ENCODE assay signal across 18 cellular contexts in the genomic region with DNA sequence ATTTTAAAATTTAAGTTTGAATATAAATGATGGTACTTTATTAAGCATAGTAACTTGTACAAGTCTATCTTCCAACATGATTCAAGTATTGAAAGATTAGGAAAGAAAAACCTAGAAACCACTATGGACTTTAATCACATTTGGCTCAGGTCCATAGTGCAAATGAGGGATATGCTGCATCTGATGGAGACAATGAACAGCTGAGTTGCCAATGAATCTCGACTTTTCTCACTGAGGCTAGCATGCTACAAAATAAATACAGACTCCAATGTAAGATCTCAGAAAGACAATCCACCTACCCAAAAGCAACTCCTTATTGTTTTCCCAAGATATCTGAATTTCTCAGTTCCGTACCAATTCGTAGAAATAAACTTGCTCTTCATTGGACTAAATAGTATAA.
"Had no signal": no experiment of that assay in that cellular context is flagged by ENCODE, and none has a peak within 500 bp of the region (broad histone marks: within the 10 kb centered on the region; RNA-seq: fewer than 3 reads in every experiment).

No MANE protein-coding gene starts in this region.

- H3K27ac Mint-ChIP-seq: activated CD4-positive, alpha-beta T cell treated with anti-CD3 and anti-CD28 coated beads for 36 hours; activated CD8-positive, alpha-beta T cell treated with anti-CD3 and anti-CD28 coated beads for 36 hours; activated naive CD8-positive, alpha-beta T cell treated with anti-CD3 and anti-CD28 coated beads, Interleukin-2, amount 10 ng/mL, durations not matched to agents 7 days and 5 days had no signal

- FAIRE-seq: bronchial epithelial cell had no signal

- H3K9me3 ChIP-seq: adrenal gland had no signal

- H3K4me3 Mint-ChIP-seq: activated CD4-positive, alpha-beta T cell treated with anti-CD3 and anti-CD28 coated beads for 36 hours; activated CD8-positive, alpha-beta T cell treated with anti-CD3 and anti-CD28 coated beads for 36 hours; activated naive CD8-positive, alpha-beta T cell treated with anti-CD3 and anti-CD28 coated beads, Interleukin-2, amount 10 ng/mL, durations not matched to agents 7 days and 5 days had no signal

- DNase-seq: activated CD4-positive, alpha-beta T cell treated with anti-CD3 and anti-CD28 coated beads for 36 hours; activated CD8-positive, alpha-beta memory T cell treated with anti-CD3 and anti-CD28 coated beads, Interleukin-2, amount 50 U/mL, for 48 hours; activated CD8-positive, alpha-beta T cell treated with anti-CD3 and anti-CD28 coated beads for 36 hours; activated naive CD4-positive, alpha-beta T cell treated with anti-CD3 and anti-CD28 coated beads, Interleukin-2, amount 50 U/mL, for 16 hours; activated naive CD8-positive, alpha-beta T cell treated with anti-CD3 and anti-CD28 coated beads, Interleukin-2, amount 10 ng/mL, durations not matched to agents 7 days and 5 days; activated T-cell treated with anti-CD3 and anti-CD28 coated beads, Interleukin-2, amount 50 U/mL, for 1 hour; adrenal gland; central memory CD4-positive, alpha-beta T cell; MM.1S; NCI-H146; NCI-H187 treated with DMSO at 0.1 percent for 48 hours; NCI-H2081 treated with DMSO at 0.1 percent for 48 hours; NCI-H524; NCI-H748 treated with DMSO at 0.1 percent for 48 hours; SIG-M5; T-helper 1 cell had no signal

- H3K4me3 ChIP-seq: adrenal gland had no signal

- H3K27me3 ChIP-seq: adrenal gland had no signal

- H3K27me3 Mint-ChIP-seq: activated CD4-positive, alpha-beta T cell treated with anti-CD3 and anti-CD28 coated beads for 36 hours; activated CD8-positive, alpha-beta T cell treated with anti-CD3 and anti-CD28 coated beads for 36 hours; activated naive CD8-positive, alpha-beta T cell treated with anti-CD3 and anti-CD28 coated beads, Interleukin-2, amount 10 ng/mL, durations not matched to agents 7 days and 5 days had no signal

- H3K27ac ChIP-seq: adrenal gland, VCaP had no signal

- ATAC-seq: activated CD4-positive, alpha-beta T cell treated with anti-CD3 and anti-CD28 coated beads for 36 hours; activated CD8-positive, alpha-beta T cell treated with anti-CD3 and anti-CD28 coated beads for 36 hours had no signal

- H3K4me1 Mint-ChIP-seq: activated CD4-positive, alpha-beta T cell treated with anti-CD3 and anti-CD28 coated beads for 36 hours had no signal

- H3K4me1 ChIP-seq: adrenal gland had no signal

- H3K36me3 ChIP-seq: adrenal gland had no signal
